ENCODE assay signal across 1 cellular context in the genomic region with DNA sequence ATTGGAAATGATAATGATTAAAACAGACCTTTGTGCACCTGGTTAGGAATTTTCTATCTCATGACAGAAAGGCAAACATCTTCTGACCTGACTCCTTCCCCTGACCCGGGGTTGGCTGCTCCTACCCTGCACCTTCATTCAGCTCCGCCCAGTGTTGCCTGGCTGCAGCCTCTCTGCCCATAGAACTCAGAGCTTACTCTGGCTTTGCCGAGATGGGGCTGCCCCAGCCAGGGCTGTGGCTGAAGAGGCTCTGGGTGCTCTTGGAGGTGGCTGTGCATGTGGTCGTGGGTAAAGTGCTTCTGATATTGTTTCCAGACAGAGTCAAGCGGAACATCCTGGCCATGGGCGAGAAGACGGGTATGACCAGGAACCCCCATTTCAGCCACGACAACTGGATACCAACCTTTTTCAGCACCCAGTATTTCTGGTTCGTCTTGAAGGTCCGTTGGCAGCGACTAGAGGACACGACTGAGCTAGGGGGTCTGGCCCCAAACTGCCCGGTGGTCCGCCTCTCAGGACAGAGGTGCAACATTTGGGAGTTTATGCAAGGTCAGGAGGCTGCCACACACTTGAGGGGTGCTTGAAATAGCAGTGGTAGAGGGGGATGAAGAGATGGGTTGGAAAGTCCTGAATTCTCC.
TF ChIP-seq lines count a peak whose summit lies in the region.

A gene (plus strand): TSS at position 189 of the 638 bp plus-strand sequence. CDS start 24 bp downstream, at position 213.

TF ChIP-seq in GM12878, 131 proteins besides CTCF, POLR2A, EP300 and RAD21 (continued from another document):
- TF ChIP-seq, protein P1, sequence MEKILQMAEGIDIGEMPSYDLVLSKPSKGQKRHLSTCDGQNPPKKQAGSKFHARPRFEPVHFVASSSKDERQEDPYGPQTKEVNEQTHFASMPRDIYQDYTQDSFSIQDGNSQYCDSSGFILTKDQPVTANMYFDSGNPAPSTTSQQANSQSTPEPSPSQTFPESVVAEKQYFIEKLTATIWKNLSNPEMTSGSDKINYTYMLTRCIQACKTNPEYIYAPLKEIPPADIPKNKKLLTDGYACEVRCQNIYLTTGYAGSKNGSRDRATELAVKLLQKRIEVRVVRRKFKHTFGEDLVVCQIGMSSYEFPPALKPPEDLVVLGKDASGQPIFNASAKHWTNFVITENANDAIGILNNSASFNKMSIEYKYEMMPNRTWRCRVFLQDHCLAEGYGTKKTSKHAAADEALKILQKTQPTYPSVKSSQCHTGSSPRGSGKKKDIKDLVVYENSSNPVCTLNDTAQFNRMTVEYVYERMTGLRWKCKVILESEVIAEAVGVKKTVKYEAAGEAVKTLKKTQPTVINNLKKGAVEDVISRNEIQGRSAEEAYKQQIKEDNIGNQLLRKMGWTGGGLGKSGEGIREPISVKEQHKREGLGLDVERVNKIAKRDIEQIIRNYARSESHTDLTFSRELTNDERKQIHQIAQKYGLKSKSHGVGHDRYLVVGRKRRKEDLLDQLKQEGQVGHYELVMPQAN (conservative IDR thresholded peaks at IDR 0.05), result no peak
- TF ChIP-seq SPI1 (IDR thresholded peaks at IDR 0.05; ENCODE audit: borderline replicate concordance, insufficient read depth, low read depth, low read length), result no peak
- TF ChIP-seq TCF12 (IDR thresholded peaks at IDR 0.05; ENCODE audit: low read depth, low read length), result no peak
- no peak for TF ChIP-seq JUND (IDR thresholded peaks at IDR 0.05; ENCODE audit: low read depth, low read length)
- TF ChIP-seq, protein P2, sequence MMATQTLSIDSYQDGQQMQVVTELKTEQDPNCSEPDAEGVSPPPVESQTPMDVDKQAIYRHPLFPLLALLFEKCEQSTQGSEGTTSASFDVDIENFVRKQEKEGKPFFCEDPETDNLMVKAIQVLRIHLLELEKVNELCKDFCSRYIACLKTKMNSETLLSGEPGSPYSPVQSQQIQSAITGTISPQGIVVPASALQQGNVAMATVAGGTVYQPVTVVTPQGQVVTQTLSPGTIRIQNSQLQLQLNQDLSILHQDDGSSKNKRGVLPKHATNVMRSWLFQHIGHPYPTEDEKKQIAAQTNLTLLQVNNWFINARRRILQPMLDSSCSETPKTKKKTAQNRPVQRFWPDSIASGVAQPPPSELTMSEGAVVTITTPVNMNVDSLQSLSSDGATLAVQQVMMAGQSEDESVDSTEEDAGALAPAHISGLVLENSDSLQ (IDR thresholded peaks at IDR 0.05), result no peak
- TF ChIP-seq, protein P3, sequence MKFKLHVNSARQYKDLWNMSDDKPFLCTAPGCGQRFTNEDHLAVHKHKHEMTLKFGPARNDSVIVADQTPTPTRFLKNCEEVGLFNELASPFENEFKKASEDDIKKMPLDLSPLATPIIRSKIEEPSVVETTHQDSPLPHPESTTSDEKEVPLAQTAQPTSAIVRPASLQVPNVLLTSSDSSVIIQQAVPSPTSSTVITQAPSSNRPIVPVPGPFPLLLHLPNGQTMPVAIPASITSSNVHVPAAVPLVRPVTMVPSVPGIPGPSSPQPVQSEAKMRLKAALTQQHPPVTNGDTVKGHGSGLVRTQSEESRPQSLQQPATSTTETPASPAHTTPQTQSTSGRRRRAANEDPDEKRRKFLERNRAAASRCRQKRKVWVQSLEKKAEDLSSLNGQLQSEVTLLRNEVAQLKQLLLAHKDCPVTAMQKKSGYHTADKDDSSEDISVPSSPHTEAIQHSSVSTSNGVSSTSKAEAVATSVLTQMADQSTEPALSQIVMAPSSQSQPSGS (IDR thresholded peaks at IDR 0.05; ENCODE audit: low read length), result no peak
- TF ChIP-seq ZNF622 (IDR thresholded peaks at IDR 0.05), result no peak
- TF ChIP-seq CHD2 (IDR thresholded peaks at IDR 0.05; ENCODE audit: borderline replicate concordance, low read depth, low read length), result no peak
- TF ChIP-seq CHD1 (IDR thresholded peaks at IDR 0.05; ENCODE audit: low read depth, low read length), result no peak
- TF ChIP-seq, protein P4, sequence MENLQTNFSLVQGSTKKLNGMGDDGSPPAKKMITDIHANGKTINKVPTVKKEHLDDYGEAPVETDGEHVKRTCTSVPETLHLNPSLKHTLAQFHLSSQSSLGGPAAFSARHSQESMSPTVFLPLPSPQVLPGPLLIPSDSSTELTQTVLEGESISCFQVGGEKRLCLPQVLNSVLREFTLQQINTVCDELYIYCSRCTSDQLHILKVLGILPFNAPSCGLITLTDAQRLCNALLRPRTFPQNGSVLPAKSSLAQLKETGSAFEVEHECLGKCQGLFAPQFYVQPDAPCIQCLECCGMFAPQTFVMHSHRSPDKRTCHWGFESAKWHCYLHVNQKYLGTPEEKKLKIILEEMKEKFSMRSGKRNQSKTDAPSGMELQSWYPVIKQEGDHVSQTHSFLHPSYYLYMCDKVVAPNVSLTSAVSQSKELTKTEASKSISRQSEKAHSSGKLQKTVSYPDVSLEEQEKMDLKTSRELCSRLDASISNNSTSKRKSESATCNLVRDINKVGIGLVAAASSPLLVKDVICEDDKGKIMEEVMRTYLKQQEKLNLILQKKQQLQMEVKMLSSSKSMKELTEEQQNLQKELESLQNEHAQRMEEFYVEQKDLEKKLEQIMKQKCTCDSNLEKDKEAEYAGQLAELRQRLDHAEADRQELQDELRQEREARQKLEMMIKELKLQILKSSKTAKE (IDR thresholded peaks at IDR 0.05; ENCODE audit: low read depth, poor library complexity, severe bottlenecking), result no peak
